ENCODE assay signal across 1 cellular context in genomic region chr2:156400704-156401678, GRCh38.
TF ChIP-seq lines count a peak whose summit lies in the region.

No MANE protein-coding gene starts in this region.

TF ChIP-seq in K562, 482 proteins besides CTCF, POLR2A, EP300 and RAD21 (continued from another document and continues in another):
- TF ChIP-seq ZNF318 (IDR thresholded peaks at IDR 0.05; ENCODE audit: borderline replicate concordance in 1 of 2, low read depth in 1 of 2) (no peak), MAFG (tag; conservative IDR thresholded peaks at IDR 0.05) (0 out of 2 replicates have a peak, but pooled peaks have one; percentile 4), ZNF3 (CRISPR knock-in tag; IDR thresholded peaks at IDR 0.05) (no peak), ZNF224 (CRISPR knock-in tag; IDR thresholded peaks at IDR 0.05) (0 out of 2 replicates have a peak, but pooled peaks have one; percentile 48), HNRNPL (IDR thresholded peaks at IDR 0.05; ENCODE audit: low read depth, low read length) (0 out of 2 replicates have a peak, but pooled peaks have one; percentile 14), ZNF551 (CRISPR knock-in tag; IDR thresholded peaks at IDR 0.05) (no peak; the same call in 1 of the 2 replicates), FOXP4 (CRISPR knock-in tag; IDR thresholded peaks at IDR 0.05; ENCODE audit: borderline replicate concordance) (no peak), ZC3H11A (IDR thresholded peaks at IDR 0.05; ENCODE audit: low read depth, low read length) (no peak), ZNF512 (tag; IDR thresholded peaks at IDR 0.05) (no peak), PHF8 (IDR thresholded peaks at IDR 0.05; ENCODE audit: borderline replicate concordance, low read length) (no peak), FOS (IDR thresholded peaks at IDR 0.05; ENCODE audit: extremely low read depth, insufficient read length) (peak; percentile 34), ZKSCAN3 (CRISPR knock-in tag; IDR thresholded peaks at IDR 0.05) (no peak), SPI1 (IDR thresholded peaks at IDR 0.05; ENCODE audit: borderline replicate concordance, low read depth, low read length) (no peak), MYC (IDR thresholded peaks at IDR 0.05; ENCODE audit: low read depth, low read length) (peak; percentile 40; the same call in 1 of the 2 replicates), MYC (CRISPR knock-in tag; IDR thresholded peaks at IDR 0.05; ENCODE audit: borderline replicate concordance, low read depth) (no peak), ARHGAP35 (IDR thresholded peaks at IDR 0.05; ENCODE audit: partially characterized antibody) (no peak), NFE2 (IDR thresholded peaks at IDR 0.05; ENCODE audit: low read depth) (no peak), ELF1 (tag; IDR thresholded peaks at IDR 0.05) (peak; percentile 48; the same call in 1 of the 2 replicates), DLX4 (CRISPR knock-in tag; IDR thresholded peaks at IDR 0.05) (no peak), RBM22 (IDR thresholded peaks at IDR 0.05; ENCODE audit: low read depth, low read length, poor library complexity, severe bottlenecking) (peak; percentile 72), MNT (conservative IDR thresholded peaks at IDR 0.05) (peak; percentile 45 to 59; a peak in 3 of 4 replicates), KLF6 (CRISPR knock-in tag; IDR thresholded peaks at IDR 0.05; ENCODE audit: borderline replicate concordance) (no peak), ZNF140 (CRISPR knock-in tag; IDR thresholded peaks at IDR 0.05) (0 out of 2 replicates have a peak, but pooled peaks have one; percentile 43), ZNF324 (CRISPR knock-in tag; IDR thresholded peaks at IDR 0.05) (no peak), ZFX (CRISPR knock-in tag; IDR thresholded peaks at IDR 0.05) (no peak), RBM39 (optimal IDR thresholded peaks at IDR 0.05; ENCODE audit: low read depth, low read length) (peak; percentile 89), ZBTB2 (IDR thresholded peaks at IDR 0.05) (0 out of 2 replicates have a peak, but pooled peaks have one; percentile 17), SIN3A (IDR thresholded peaks at IDR 0.05; ENCODE audit: borderline replicate concordance in 2 of 2, control insufficient read depth in 1 of 2, low read depth in 2 of 2, low read length in 2 of 2) (peak in 1 of 2 experiments; percentile 11; a peak in 1 of 4 replicates), NFE2L1 (tag; IDR thresholded peaks at IDR 0.05; ENCODE audit: borderline replicate concordance, low read depth) (no peak), ZNF311 (CRISPR knock-in tag; IDR thresholded peaks at IDR 0.05) (no peak), CUX1 (CRISPR knock-in tag; IDR thresholded peaks at IDR 0.05) (peak; percentile 25; the same call in 1 of the 2 replicates), POLR2H (tag; IDR thresholded peaks at IDR 0.05; ENCODE audit: low read depth) (peak; percentile 100), CSDE1 (IDR thresholded peaks at IDR 0.05) (peak in 1 of 2 experiments; percentile 85; a peak in 2 of 4 replicates), ZNF766 (CRISPR knock-in tag; conservative IDR thresholded peaks at IDR 0.05) (0 out of 2 replicates have a peak, but pooled peaks have one; percentile 13), ELF4 (CRISPR knock-in tag; IDR thresholded peaks at IDR 0.05) (no peak), ZNF589 (CRISPR knock-in tag; IDR thresholded peaks at IDR 0.05; ENCODE audit: low read depth) (no peak), SAP30 (IDR thresholded peaks at IDR 0.05; ENCODE audit: borderline replicate concordance, insufficient read depth, low read depth, low read length, poor library complexity, severe bottlenecking) (no peak), E2F4 (CRISPR knock-in tag; IDR thresholded peaks at IDR 0.05; ENCODE audit: low read depth) (no peak)
